10 cellular contexts compared by ENCODE assay signal in the genomic region with DNA sequence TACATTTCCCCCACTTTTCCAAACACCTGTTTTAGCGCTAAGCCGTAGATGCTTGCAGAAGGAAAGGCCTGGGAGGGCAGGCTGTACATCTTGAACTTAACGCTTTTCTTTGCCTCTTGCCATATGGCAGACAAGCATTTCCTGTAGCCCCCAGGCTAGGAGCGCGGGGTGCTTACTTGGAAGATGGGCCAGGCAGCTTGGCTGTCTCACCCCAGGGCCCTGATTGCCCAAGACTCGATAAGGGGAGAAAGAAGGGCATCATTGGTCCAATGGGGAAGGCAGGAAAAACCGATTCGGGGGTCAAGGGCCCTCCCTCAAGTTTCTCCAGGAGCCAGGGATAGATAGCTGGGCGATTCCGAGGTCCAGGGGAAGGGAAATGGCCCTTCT. TPM values are rescaled to one million over a fixed set of nuclear protein-coding genes. Genes with fewer than 3 reads are reported as not detected.
DNase-seq lines count a peak whose midpoint lies in the region; ATAC-seq and TF ChIP-seq lines count a peak whose summit lies in the region.
"Had no signal": no experiment of that assay in that cellular context is flagged by ENCODE, and none has a peak within 500 bp of the region (broad histone marks: within the 10 kb centered on the region; RNA-seq: fewer than 3 reads in every experiment).

No MANE protein-coding gene starts in this region.

- peaks cover 0 to 90% (median 87%) of the 10 kb centered on the region in 5 donors for H3K4me1 ChIP-seq in subcutaneous abdominal adipose tissue (ENCODE audit: control insufficient read depth in 5 of 5, insufficient read depth in 5 of 5, low read length in 5 of 5)

- H3K27ac ChIP-seq in RWPE1 (peak overlapping the region; percentile 95), subcutaneous abdominal adipose tissue (ENCODE audit: low read depth, low read length) (peak overlapping the region; percentile 98)
- H3K27ac ChIP-seq: upper lobe of left lung had no signal

- no peak for ATAC-seq in activated CD8-positive, alpha-beta T cell treated with anti-CD3 and anti-CD28 coated beads, Interleukin-2, amount 10 ng/mL, durations not matched to agents 7 days and 5 days
- no peak for ATAC-seq in activated CD8-positive, alpha-beta T cell treated with anti-CD3 and anti-CD28 coated beads for 36 hours
- ATAC-seq in GM21717 (IDR thresholded peaks at IDR 0.05; ENCODE audit: unreplicated experiment), result no peak

- H3K4me3 Mint-ChIP-seq in activated CD8-positive, alpha-beta T cell treated with anti-CD3 and anti-CD28 coated beads, Interleukin-2, amount 10 ng/mL, durations not matched to agents 7 days and 5 days, result peak overlapping the region; percentile 45
- no peak overlapping the region for H3K4me3 Mint-ChIP-seq in activated CD8-positive, alpha-beta T cell treated with anti-CD3 and anti-CD28 coated beads for 36 hours
- H3K4me3 Mint-ChIP-seq in glutamatergic neuron (ENCODE audit: unreplicated experiment), result peak overlapping the region; percentile 36

- peaks cover 62% of the 10 kb centered on the region for H3K27me3 Mint-ChIP-seq in activated CD8-positive, alpha-beta T cell treated with anti-CD3 and anti-CD28 coated beads, Interleukin-2, amount 10 ng/mL, durations not matched to agents 7 days and 5 days (ENCODE audit: low read depth)
- peaks cover 72% of the 10 kb centered on the region for H3K27me3 Mint-ChIP-seq in activated CD8-positive, alpha-beta T cell treated with anti-CD3 and anti-CD28 coated beads for 36 hours
- H3K27me3 Mint-ChIP-seq in glutamatergic neuron (ENCODE audit: unreplicated experiment), result peaks cover 41% of the 10 kb centered on the region

- H3K4me1 Mint-ChIP-seq in activated CD8-positive, alpha-beta T cell treated with anti-CD3 and anti-CD28 coated beads, Interleukin-2, amount 10 ng/mL, durations not matched to agents 7 days and 5 days (ENCODE audit: low read depth), result peaks cover 15% of the 10 kb centered on the region
- H3K4me1 Mint-ChIP-seq in activated CD8-positive, alpha-beta T cell treated with anti-CD3 and anti-CD28 coated beads for 36 hours (ENCODE audit: low read depth), result peaks cover 24% of the 10 kb centered on the region
- H3K4me1 Mint-ChIP-seq in glutamatergic neuron (ENCODE audit: low read depth, unreplicated experiment), result no peaks in the 10 kb centered on the region

- H3K4me3 ChIP-seq in subcutaneous abdominal adipose tissue (ENCODE audit: low read depth in 1 of 5, low read length in 5 of 5), result peak overlapping the region; percentile 69 to 86 (median 76)

- no peak for DNase-seq in activated CD8-positive, alpha-beta T cell treated with anti-CD3 and anti-CD28 coated beads, Interleukin-2, amount 10 ng/mL, durations not matched to agents 7 days and 5 days
- no peak for DNase-seq in activated CD8-positive, alpha-beta T cell treated with anti-CD3 and anti-CD28 coated beads for 36 hours
- DNase-seq in RWPE1 (ENCODE audit: low spot score) (no peak), glutamatergic neuron (peak; percentile 13), putamen (ENCODE audit: low spot score) (no peak)
- no peak for DNase-seq in stimulated activated naive CD4-positive, alpha-beta T cell (lab: John Stamatoyannopoulos, UW)

- TF ChIP-seq CTCF in activated CD8-positive, alpha-beta T cell treated with anti-CD3 and anti-CD28 coated beads for 36 hours (IDR thresholded peaks at IDR 0.05), result no peak
- TF ChIP-seq CTCF in RWPE1 (conservative IDR thresholded peaks at IDR 0.05; ENCODE audit: low read depth) (no peak), glutamatergic neuron (IDR thresholded peaks at IDR 0.05; ENCODE audit: partially characterized antibody, unreplicated experiment) (no peak)

- peaks cover 0 to 28% (median 12%) of the 10 kb centered on the region in 5 donors for H3K27me3 ChIP-seq in subcutaneous abdominal adipose tissue (ENCODE audit: control insufficient read depth in 5 of 5, insufficient read depth in 4 of 5, low read length in 5 of 5)

- H3K36me3 Mint-ChIP-seq in activated CD8-positive, alpha-beta T cell treated with anti-CD3 and anti-CD28 coated beads, Interleukin-2, amount 10 ng/mL, durations not matched to agents 7 days and 5 days (ENCODE audit: low read depth), result peaks cover 5% of the 10 kb centered on the region
- no peaks in the 10 kb centered on the region for H3K36me3 Mint-ChIP-seq in activated CD8-positive, alpha-beta T cell treated with anti-CD3 and anti-CD28 coated beads for 36 hours (ENCODE audit: low read depth)
- H3K36me3 Mint-ChIP-seq in glutamatergic neuron (ENCODE audit: unreplicated experiment), result peaks cover 4% of the 10 kb centered on the region

- H3K36me3 ChIP-seq in subcutaneous abdominal adipose tissue (ENCODE audit: control insufficient read depth in 5 of 5, insufficient read depth in 5 of 5, low read length in 5 of 5), result no peaks in the 10 kb centered on the region
- H3K36me3 ChIP-seq: upper lobe of left lung had no signal

- intact Hi-C loops in activated CD8-positive, alpha-beta T cell treated with anti-CD3 and anti-CD28 coated beads for 36 hours (cut with micrococcal nuclease), result loop anchor here (5.0 kb wide), 1 partner anchor 70 kb away; the partner anchor contains the start of gene EVX1

- no peaks in the 10 kb centered on the region for H3K9me3 ChIP-seq in subcutaneous abdominal adipose tissue (ENCODE audit: control insufficient read depth in 5 of 5, low read length in 5 of 5)

- POLR2A ChIA-PET in activated CD8-positive, alpha-beta T cell treated with anti-CD3 and anti-CD28 coated beads, Interleukin-2, amount 10 ng/mL, durations not matched to agents 7 days and 5 days (lab: Charles Lee), result no interaction called here
- POLR2A ChIA-PET in activated CD8-positive, alpha-beta T cell treated with anti-CD3 and anti-CD28 coated beads for 36 hours (lab: Charles Lee), result interaction anchor here (0.9 kb wide), 1 partner anchor 15 kb away, joined by 3 read pairs; no protein-coding TSS in a partner anchor
- POLR2A ChIA-PET in RWPE1 (lab: Yijun Ruan, JAX; ENCODE audit: low non-redundant PET), result interaction anchor here (0.8 kb wide), 1 partner anchor 12 kb away, joined by 4 read pairs; the partner anchor contains the start of gene HOXA11

- H3K9me3 Mint-ChIP-seq in activated CD8-positive, alpha-beta T cell treated with anti-CD3 and anti-CD28 coated beads, Interleukin-2, amount 10 ng/mL, durations not matched to agents 7 days and 5 days (ENCODE audit: insufficient read depth), result no peaks in the 10 kb centered on the region
- H3K9me3 Mint-ChIP-seq in activated CD8-positive, alpha-beta T cell treated with anti-CD3 and anti-CD28 coated beads for 36 hours, result no peaks in the 10 kb centered on the region
- H3K9me3 Mint-ChIP-seq in glutamatergic neuron (ENCODE audit: unreplicated experiment), result peaks cover 12% of the 10 kb centered on the region

- peak overlapping the region; percentile 7 to 71 (median 63) for H3K9ac ChIP-seq in subcutaneous abdominal adipose tissue (ENCODE audit: low read length in 5 of 5)

- peak overlapping the region; percentile 69 for H3K27ac Mint-ChIP-seq in activated CD8-positive, alpha-beta T cell treated with anti-CD3 and anti-CD28 coated beads, Interleukin-2, amount 10 ng/mL, durations not matched to agents 7 days and 5 days
- no peak overlapping the region for H3K27ac Mint-ChIP-seq in activated CD8-positive, alpha-beta T cell treated with anti-CD3 and anti-CD28 coated beads for 36 hours
- H3K27ac Mint-ChIP-seq in glutamatergic neuron (ENCODE audit: unreplicated experiment), result no peak overlapping the region

- CTCF ChIA-PET in activated CD8-positive, alpha-beta T cell treated with anti-CD3 and anti-CD28 coated beads, Interleukin-2, amount 10 ng/mL, durations not matched to agents 7 days and 5 days (lab: Charles Lee), result interaction anchor here (1.1 to 1.3 kb wide), 2 partner anchors 10 to 24 kb away, joined by 3 to 6 read pairs; no protein-coding TSS in a partner anchor
- CTCF ChIA-PET in activated CD8-positive, alpha-beta T cell treated with anti-CD3 and anti-CD28 coated beads for 36 hours (lab: Charles Lee), result interaction anchor here (1.0 to 10.4 kb wide), 7 partner anchors 10 to 24 kb away, joined by 3 to 61 read pairs (median 7); partner anchors contain the start of gene HOXA11
- CTCF ChIA-PET in RWPE1 (lab: Yijun Ruan, JAX), result interaction anchor here (0.9 to 1.2 kb wide), 5 partner anchors 9 to 30 kb away, joined by 3 to 6 read pairs (median 4); no protein-coding TSS in a partner anchor

RNA-seq across cellular contexts. Expression of gene HOXA10, which starts 1.7 kb away (rescaled TPM):
- not detected for total RNA-seq in activated CD8-positive, alpha-beta T cell treated with anti-CD3 and anti-CD28 coated beads, Interleukin-2, amount 10 ng/mL, durations not matched to agents 7 days and 5 days
- not detected for total RNA-seq in activated CD8-positive, alpha-beta T cell treated with anti-CD3 and anti-CD28 coated beads for 36 hours
- not detected for total RNA-seq in glutamatergic neuron (ENCODE audit: unreplicated experiment)
- total RNA-seq: SK-MEL-5 had no signal

RNA-seq across cellular contexts. Expression of gene HOXA9, which starts 7.0 kb away (rescaled TPM):
- not detected for total RNA-seq in activated CD8-positive, alpha-beta T cell treated with anti-CD3 and anti-CD28 coated beads, Interleukin-2, amount 10 ng/mL, durations not matched to agents 7 days and 5 days
- total RNA-seq in activated CD8-positive, alpha-beta T cell treated with anti-CD3 and anti-CD28 coated beads for 36 hours, result not detected
- total RNA-seq in glutamatergic neuron (ENCODE audit: unreplicated experiment), result not detected
- total RNA-seq: SK-MEL-5 had no signal

RNA-seq across cellular contexts. Expression of gene HOXA11, which starts 12.7 kb away (rescaled TPM):
- not detected for total RNA-seq in activated CD8-positive, alpha-beta T cell treated with anti-CD3 and anti-CD28 coated beads, Interleukin-2, amount 10 ng/mL, durations not matched to agents 7 days and 5 days
- total RNA-seq in activated CD8-positive, alpha-beta T cell treated with anti-CD3 and anti-CD28 coated beads for 36 hours, result under 1 TPM; 0.13 to 0.18 TPM
- not detected for total RNA-seq in glutamatergic neuron (ENCODE audit: unreplicated experiment)
- total RNA-seq: upper lobe of left lung had no signal

RNA-seq across cellular contexts. Expression of gene HOXA7, which starts 15.9 kb away (rescaled TPM):
- total RNA-seq in activated CD8-positive, alpha-beta T cell treated with anti-CD3 and anti-CD28 coated beads, Interleukin-2, amount 10 ng/mL, durations not matched to agents 7 days and 5 days, result not detected
- total RNA-seq in activated CD8-positive, alpha-beta T cell treated with anti-CD3 and anti-CD28 coated beads for 36 hours, result not detected
- total RNA-seq in glutamatergic neuron (ENCODE audit: unreplicated experiment), result not detected
- total RNA-seq: SK-MEL-5 had no signal

RNA-seq across cellular contexts. Expression of gene HOXA3, which starts 20.0 kb away (rescaled TPM):
- not detected for total RNA-seq in activated CD8-positive, alpha-beta T cell treated with anti-CD3 and anti-CD28 coated beads, Interleukin-2, amount 10 ng/mL, durations not matched to agents 7 days and 5 days
- total RNA-seq in activated CD8-positive, alpha-beta T cell treated with anti-CD3 and anti-CD28 coated beads for 36 hours, result not detected
- not detected for total RNA-seq in glutamatergic neuron (ENCODE audit: unreplicated experiment)
